Comparison of ENCODE assay signal across 21 cellular contexts in genomic region chr2:165933211-165933610, GRCh38. TPM values are rescaled to one million over a fixed set of nuclear protein-coding genes. Genes with fewer than 3 reads are reported as not detected.
DNase-seq lines count a peak whose midpoint lies in the region; ATAC-seq, FAIRE-seq and TF ChIP-seq lines count a peak whose summit lies in the region.
"Had no signal": no experiment of that assay in that cellular context is flagged by ENCODE, and none has a peak within 500 bp of the region (broad histone marks: within the 10 kb centered on the region; RNA-seq: fewer than 3 reads in every experiment).

No MANE protein-coding gene starts in this region.

- H3K27ac ChIP-seq in pancreas (no peak overlapping the region), body of pancreas (no peak overlapping the region), SJCRH30 (no peak overlapping the region), Karpas-422 (ENCODE audit: low read length) (no peak overlapping the region)
- H3K27ac ChIP-seq: BLaER1 treated with 17β-estradiol and CSF1 and Interleukin-3, amounts not matched to agents 10 nM and 100 nM; GM23248; HL-60 had no signal

- H3K4me1 ChIP-seq in pancreas: no peaks in the 10 kb centered on the region
- H3K4me1 ChIP-seq in body of pancreas: no peaks in the 10 kb centered on the region
- H3K4me1 ChIP-seq in SJCRH30: no peaks in the 10 kb centered on the region
- no peaks in the 10 kb centered on the region for H3K4me1 ChIP-seq in Karpas-422 (ENCODE audit: low read length)

- H3K79me2 ChIP-seq in Karpas-422 (ENCODE audit: low read length): peaks cover 9% of the 10 kb centered on the region

- intact Hi-C loops in pancreas (cut with DNase I) (no loop called here), body of pancreas (cut with DNase I) (no loop called here)

- no peak for ATAC-seq in pancreas
- ATAC-seq in body of pancreas: no peak
- no peak for ATAC-seq in GM18502 (IDR thresholded peaks at IDR 0.05; ENCODE audit: poor library complexity, unreplicated experiment)
- ATAC-seq: CD8-positive, alpha-beta T cell; GM12878; HCT116 had no signal

- H3K36me3 ChIP-seq in pancreas: peaks cover 0 to 38% (median 12%) of the 10 kb centered on the region in 3 donors
- H3K36me3 ChIP-seq in body of pancreas (replicated peaks in 1 of 2; ENCODE audit: insufficient read depth in 1 of 2, low read depth in 2 of 2): peaks cover 0 to 17% of the 10 kb centered on the region in 2 donors
- peaks cover 40% of the 10 kb centered on the region for H3K36me3 ChIP-seq in SJCRH30
- peaks cover 50% of the 10 kb centered on the region; the same call in 1 of the 2 replicates for H3K36me3 ChIP-seq in Karpas-422 (ENCODE audit: insufficient read depth, low read length)

- no peak for TF ChIP-seq POLR2A in body of pancreas (IDR thresholded peaks at IDR 0.05)

- FAIRE-seq in G401.6 (lab: Jason Lieb, UNC) (peak; percentile 33), TTC549 (lab: Jason Lieb, UNC) (peak; percentile 11), islet of Langerhans (lab: Jason Lieb, UNC) (peak; percentile 79), pancreas (lab: Jason Lieb, UNC) (peak; percentile 32)
- FAIRE-seq: GM12878, GM19239 had no signal

- 70 to 74% methylated on average over 2 of the region's 2 CpGs for WGBS in pancreas, 2 donors
- 69 to 78% methylated on average over 2 of the region's 2 CpGs for WGBS in body of pancreas, 2 donors

- no peak overlapping the region for H3K4me2 ChIP-seq in Karpas-422 (ENCODE audit: low read depth, low read length, poor library complexity, severe bottlenecking)
- H3K4me2 ChIP-seq: BLaER1 treated with 17β-estradiol and CSF1 and Interleukin-3, amounts not matched to agents 10 nM and 100 nM had no signal

- no peak overlapping the region for H3K4me3 ChIP-seq in pancreas
- H3K4me3 ChIP-seq in body of pancreas: no peak overlapping the region
- no peak overlapping the region for H3K4me3 ChIP-seq in SJCRH30
- H3K4me3 ChIP-seq in Karpas-422 (ENCODE audit: low read length): no peak overlapping the region
- H3K4me3 ChIP-seq: BLaER1 treated with 17β-estradiol and CSF1 and Interleukin-3, amounts not matched to agents 10 nM and 100 nM; GM12878; GM23248 had no signal

- no peak for DNase-seq in pancreas
- no peak for DNase-seq in body of pancreas
- no peak for DNase-seq in SJCRH30
- no peak for DNase-seq in Karpas-422
- DNase-seq: 8988T; Calu3; CD8-positive, alpha-beta T cell; DMS79 treated with DMSO at 0.1 percent for 48 hours; GM23248; H7; HFFc6; IMR-90 had no signal

- H3K9ac ChIP-seq in Karpas-422 (ENCODE audit: low read length): no peak overlapping the region
- H3K9ac ChIP-seq: BLaER1 treated with 17β-estradiol and CSF1 and Interleukin-3, amounts not matched to agents 10 nM and 100 nM; GM23248 had no signal

- H2AFZ ChIP-seq in Karpas-422 (ENCODE audit: low read length): no peak overlapping the region
- H2AFZ ChIP-seq: GM23248 had no signal

- no peak for TF ChIP-seq CTCF in pancreas (IDR thresholded peaks at IDR 0.05)
- no peak for TF ChIP-seq CTCF in body of pancreas (IDR thresholded peaks at IDR 0.05)

- no peaks in the 10 kb centered on the region for H3K9me2 ChIP-seq in Karpas-422 (replicated peaks; ENCODE audit: insufficient read depth, low read length)

- H4K20me1 ChIP-seq in Karpas-422 (ENCODE audit: insufficient read depth, low read depth, low read length): no peaks in the 10 kb centered on the region
- H4K20me1 ChIP-seq: BLaER1 treated with 17β-estradiol and CSF1 and Interleukin-3, amounts not matched to agents 10 nM and 100 nM had no signal

- H3K9me3 ChIP-seq in pancreas (peaks cover 0 to 3% (median 0%) of the 10 kb centered on the region in 4 donors), body of pancreas (no peaks in the 10 kb centered on the region), SJCRH30 (replicated peaks) (no peaks in the 10 kb centered on the region), Karpas-422 (ENCODE audit: low read length) (no peaks in the 10 kb centered on the region)
- H3K9me3 ChIP-seq: BLaER1 treated with 17β-estradiol and CSF1 and Interleukin-3, amounts not matched to agents 10 nM and 100 nM had no signal

- no peaks in the 10 kb centered on the region for H3K27me3 ChIP-seq in pancreas
- no peaks in the 10 kb centered on the region for H3K27me3 ChIP-seq in body of pancreas
- no peaks in the 10 kb centered on the region for H3K27me3 ChIP-seq in SJCRH30
- no peaks in the 10 kb centered on the region for H3K27me3 ChIP-seq in Karpas-422 (ENCODE audit: low read length)
- H3K27me3 ChIP-seq: BLaER1 treated with 17β-estradiol and CSF1 and Interleukin-3, amounts not matched to agents 10 nM and 100 nM had no signal

RNA-seq across cellular contexts. Expression of gene TTC21B, which starts 20.4 kb away (rescaled TPM):
- total RNA-seq in pancreas: 10 to 100 TPM in 2 of 6 donors, 1 to 10 TPM in 4; 5.4 to 14.7 (median 9.2) TPM
- 10 to 100 TPM in 1 of 2 donors, 1 to 10 TPM in 1; 5.6 to 12.8 TPM for polyA plus RNA-seq in pancreas
- total RNA-seq in body of pancreas: 10 to 100 TPM; 27.4 to 29.3 TPM
- 37.0 and 38.4 TPM in 2 replicates for total RNA-seq in SJCRH30 (2014; rRNA removed; shearing (Covaris generic))
- 41.2 and 47.8 TPM in 2 replicates for total RNA-seq in Karpas-422 (2014; rRNA removed; shearing (Covaris generic); ENCODE audit: low replicate concordance)
